10 cellular contexts compared by ENCODE assay signal in the genomic region with DNA sequence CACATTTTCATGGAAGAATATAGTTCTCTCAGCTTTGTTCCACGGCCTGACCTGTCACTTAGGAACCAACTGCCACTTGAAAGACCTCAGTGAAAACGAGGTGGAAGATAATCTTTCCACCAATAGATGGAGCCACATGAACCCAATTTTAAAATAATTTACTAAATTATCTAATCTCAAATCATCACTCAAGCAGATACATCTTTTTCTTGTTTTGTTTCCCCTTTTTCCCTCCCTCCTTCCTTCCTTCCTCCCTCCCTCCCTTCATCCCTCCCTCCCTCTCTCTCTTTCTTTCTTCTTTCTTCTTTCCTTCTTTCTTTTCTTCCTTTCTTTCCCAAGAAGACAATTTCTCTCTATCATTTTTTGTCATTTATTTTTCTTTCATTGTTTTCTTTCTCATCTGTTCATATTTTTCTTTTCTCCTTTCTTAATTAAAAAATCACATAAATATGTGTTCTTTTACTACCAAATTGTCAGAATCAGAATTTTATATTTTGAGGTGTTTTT.
DNase-seq lines count a peak whose midpoint lies in the region; ATAC-seq and TF ChIP-seq lines count a peak whose summit lies in the region.
"Had no signal": no experiment of that assay in that cellular context is flagged by ENCODE, and none has a peak within 500 bp of the region (broad histone marks: within the 10 kb centered on the region; RNA-seq: fewer than 3 reads in every experiment).

No MANE protein-coding gene starts in this region.

- H3K9me3 ChIP-seq in GM23248 (ENCODE audit: low read depth) (no peaks in the 10 kb centered on the region), transverse colon (no peaks in the 10 kb centered on the region)

- no peaks in the 10 kb centered on the region for H3K36me3 Mint-ChIP-seq in glutamatergic neuron (ENCODE audit: unreplicated experiment)

- no peak overlapping the region for H3K9ac ChIP-seq in GM23248

- no peak for TF ChIP-seq POLR2A in transverse colon (IDR thresholded peaks at IDR 0.05)

- no peaks in the 10 kb centered on the region for H3K27me3 ChIP-seq in GM23248 (replicated peaks; ENCODE audit: insufficient read depth)
- H3K27me3 ChIP-seq in transverse colon, result no peaks in the 10 kb centered on the region

- H3K4me3 ChIP-seq in GM23248 (no peak overlapping the region), transverse colon (no peak overlapping the region)

- H3K36me3 ChIP-seq in GM23248 (ENCODE audit: low read depth), result no peaks in the 10 kb centered on the region
- H3K36me3 ChIP-seq in transverse colon, result no peaks in the 10 kb centered on the region

- no peak overlapping the region for H3K4me2 ChIP-seq in GM23248 (ENCODE audit: unreplicated experiment)

- 0 to 3% methylated on average over 2 of the region's 2 CpGs for WGBS in GM23248 (ENCODE audit: low coverage in 1 of 2, low lambda C conversion rate in 2 of 2, missing lambda C conversion rate in 2 of 2), 2 experiments
- WGBS in transverse colon (ENCODE audit: low coverage in 1 of 2), 2 donors, result 9 to 11% methylated on average over 2 of the region's 2 CpGs

- H3F3A ChIP-seq in GM23248 (ENCODE audit: insufficient read depth), result peaks cover 7% of the 10 kb centered on the region

- peaks cover 4% of the 10 kb centered on the region for H3K9me3 Mint-ChIP-seq in glutamatergic neuron (ENCODE audit: unreplicated experiment)

- no peaks in the 10 kb centered on the region for H3K9me2 ChIP-seq in GM23248 (ENCODE audit: insufficient read depth)

- H2AFZ ChIP-seq in GM23248, result no peak overlapping the region

- TF ChIP-seq CTCF in C4-2B (conservative IDR thresholded peaks at IDR 0.05) (peak; percentile 81), RWPE1 (conservative IDR thresholded peaks at IDR 0.05; ENCODE audit: low read depth) (peak; percentile 58), glutamatergic neuron (IDR thresholded peaks at IDR 0.05; ENCODE audit: partially characterized antibody, unreplicated experiment) (peak; percentile 50), transverse colon (IDR thresholded peaks at IDR 0.05) (peak; percentile 32 to 48 (median 44))

- peaks cover 2% of the 10 kb centered on the region for H3K4me1 ChIP-seq in GM23248 (ENCODE audit: insufficient read depth)
- H3K4me1 ChIP-seq in transverse colon, result no peaks in the 10 kb centered on the region

- no peaks in the 10 kb centered on the region for H3K79me2 ChIP-seq in GM23248 (ENCODE audit: insufficient read depth)

- H3K27me3 Mint-ChIP-seq in glutamatergic neuron (ENCODE audit: unreplicated experiment), result no peaks in the 10 kb centered on the region

- no peak overlapping the region for H3K27ac ChIP-seq in C4-2B
- no peak overlapping the region for H3K27ac ChIP-seq in GM23248
- H3K27ac ChIP-seq in RWPE1, result no peak overlapping the region
- no peak overlapping the region for H3K27ac ChIP-seq in transverse colon
- H3K27ac ChIP-seq: epithelial cell of prostate had no signal

- peak; percentile 64 for DNase-seq in GM23248
- peak; percentile 31 for DNase-seq in RWPE1 (ENCODE audit: low spot score)
- DNase-seq in glutamatergic neuron, result no peak
- no peak for DNase-seq in transverse colon
- DNase-seq in HUDEP-2 (lab: John Stamatoyannopoulos, UW; ENCODE audit: unreplicated experiment in 76 of 76), result no peak
- no peak for DNase-seq in posterior vena cava (ENCODE audit: low spot score)

- intact Hi-C loops in transverse colon (cut with DNase I; ENCODE audit: low total_unique reads) (loop anchor here (10.0 kb wide), 1 partner anchor 100 kb away; the partner anchor contains the start of gene CLDN1), posterior vena cava (cut with DNase I) (loop anchor here in 1 of 2 donors (10.0 kb wide), 1 partner anchor 100 kb away; the partner anchor contains the start of gene CLDN1)

- no peak overlapping the region for H3K27ac Mint-ChIP-seq in glutamatergic neuron (ENCODE audit: unreplicated experiment)
- H3K27ac Mint-ChIP-seq: stimulated activated naive CD8-positive, alpha-beta T cell treated with anti-CD3 and anti-CD28 coated beads, Interleukin-15, Interleukin-2, amounts not matched to agents 100 ng/mL and 50 ng/mL, for 24 hours had no signal

- H3K4me3 Mint-ChIP-seq in glutamatergic neuron (ENCODE audit: unreplicated experiment), result no peak overlapping the region
- H3K4me3 Mint-ChIP-seq: stimulated activated naive CD8-positive, alpha-beta T cell treated with anti-CD3 and anti-CD28 coated beads, Interleukin-15, Interleukin-2, amounts not matched to agents 100 ng/mL and 50 ng/mL, for 24 hours had no signal

- no peak for TF ChIP-seq EP300 in transverse colon (IDR thresholded peaks at IDR 0.05; ENCODE audit: low read depth)

- H4K20me1 ChIP-seq in GM23248 (ENCODE audit: insufficient read depth), result no peaks in the 10 kb centered on the region

- no peak for ATAC-seq in activated CD4-positive, CD25-positive, alpha-beta regulatory T cell treated with anti-CD3 and anti-CD28 coated beads, Interleukin-2, amount 50 U/mL, for 24 hours

- in situ Hi-C loops in GM23248 (cut with MboI) (loop anchor here (10.0 kb wide), 2 partner anchors 100 to 200 kb away; partner anchors contain the start of gene CLDN1), transverse colon (cut with MboI; ENCODE audit: low pct_ligation_motif_present in 1 of 4, low pct_unique_long_range_greater_than_20kb in 1 of 4, low sequenced_read_pairs in 3 of 4) (loop anchor here in 1 of 4 donors (10.0 kb wide), 1 partner anchor 100 kb away; the partner anchor contains the start of gene CLDN1)

- no peaks in the 10 kb centered on the region for H3K4me1 Mint-ChIP-seq in glutamatergic neuron (ENCODE audit: low read depth, unreplicated experiment)

- POLR2A ChIA-PET in RWPE1 (lab: Yijun Ruan, JAX; ENCODE audit: low non-redundant PET), result no interaction called here

- CTCF ChIA-PET in RWPE1 (lab: Yijun Ruan, JAX), result interaction anchor here (0.6 to 3.3 kb wide), 8 partner anchors 40 to 214 kb away, joined by 3 to 23 read pairs (median 5); partner anchors contain the start of gene CLDN1

Comparison
In these comparisons a context has a peak if more than half of its experiments do, and no peak if none do; other contexts are left out.
1. DNase-seq: peak in GM23248 (single experiment) and RWPE1 (single experiment); none in glutamatergic neuron (single experiment), transverse colon (single experiment), HUDEP-2 (0 of 76) and posterior vena cava (single experiment).
2. Peak in every context shown above with its lines, with median percentiles within 50 percentile points of each other: CTCF ChIP-seq.